Comparison of ENCODE assay signal across 30 cellular contexts in genomic region chr4:6321361-6321760, GRCh38.
"Had no signal": no experiment of that assay in that cellular context is flagged by ENCODE, and none has a peak within 500 bp of the region (broad histone marks: within the 10 kb centered on the region; RNA-seq: fewer than 3 reads in every experiment).

No MANE protein-coding gene starts in this region.

- H3K36me3 Mint-ChIP-seq: natural killer cell; neural progenitor cell; stimulated activated memory B cell treated with anti-CD40 and anti-IgM and Interleukin-4, amounts not matched to agents 10 μg/mL and 1 μg/mL and 100 μg/mL, for 72 hours; type B pancreatic cell had no signal

- H3K9ac ChIP-seq: neural progenitor cell, parathyroid adenoma had no signal

- H3K4me3 ChIP-seq: neural progenitor cell, ovary, psoas muscle, skin epidermis, smooth muscle cell, spleen, suprapubic skin, testis, tibial artery, transverse colon, upper lobe of right lung, uterus had no signal

- H3K27me3 ChIP-seq: neural progenitor cell, ovary, testis, transverse colon, upper lobe of right lung, uterus had no signal

- H3K9me3 Mint-ChIP-seq: natural killer cell; stimulated activated naive CD8-positive, alpha-beta T cell treated with anti-CD3 and anti-CD28 coated beads, Interleukin-15, amount 100 ng/mL, for 72 hours; type B pancreatic cell had no signal

- H3K9me3 ChIP-seq: ovary, psoas muscle, suprapubic skin, testis, transverse colon, upper lobe of right lung had no signal

- H3K4me1 ChIP-seq: parathyroid adenoma, psoas muscle, tibial artery, uterus had no signal

- DNase-seq: natural killer cell; occipital lobe; ovary; right cardiac atrium; spleen; stimulated activated CD4-positive, alpha-beta T cell treated with anti-CD3 and anti-CD28 coated beads, Interleukin-12 subunit alpha, Interleukin-12 subunit beta, amount 100 ng/mL, for 4 hours; stimulated activated CD4-positive, alpha-beta T cell treated with anti-CD3 and anti-CD28 coated beads, Interleukin-1b, Interleukin-23, amount 100 ng/mL, for 48 hours; stimulated activated CD4-positive, alpha-beta T cell treated with anti-CD3 and anti-CD28 coated beads, Interleukin-4, amount 100 ng/mL, for 1 hour; stimulated activated CD4-positive, alpha-beta T cell treated with anti-CD3 and anti-CD28 coated beads, Interleukin-4, amount 100 ng/mL, for 4 hours; stimulated activated CD8-positive, alpha-beta memory T cell treated with anti-CD3 and anti-CD28 coated beads, Interleukin-4, amount 100 ng/mL, for 48 hours; stimulated activated naive CD4-positive, alpha-beta T cell; stimulated activated naive CD8-positive, alpha-beta T cell treated with anti-CD3 and anti-CD28 coated beads, Interleukin-15, amount 100 ng/mL, for 72 hours; stimulated activated naive CD8-positive, alpha-beta T cell treated with anti-CD3 and anti-CD28 coated beads, Interleukin-15, Interleukin-2, amounts not matched to agents 100 U/mL and 50 U/mL, for 24 hours; substantia nigra; testis; tibial artery; transverse colon; upper lobe of right lung; uterus had no signal

- H3K4me2 ChIP-seq: neural progenitor cell, smooth muscle cell had no signal

- H3K4me1 Mint-ChIP-seq: nephron; stimulated activated memory B cell treated with anti-CD40 and anti-IgM and Interleukin-4, amounts not matched to agents 10 μg/mL and 1 μg/mL and 100 μg/mL, for 72 hours; stimulated activated naive CD8-positive, alpha-beta T cell treated with anti-CD3 and anti-CD28 coated beads, Interleukin-15, amount 100 ng/mL, for 72 hours had no signal

- H3K36me3 ChIP-seq: neural progenitor cell, ovary, spleen, suprapubic skin, tibial artery, transverse colon, upper lobe of right lung, uterus had no signal

- H3K27ac ChIP-seq: neural progenitor cell, ovary, parathyroid adenoma, psoas muscle, skin epidermis, spleen, suprapubic skin, testis, tibial artery, transverse colon, upper lobe of right lung, uterus had no signal

- H3K4me3 Mint-ChIP-seq: natural killer cell; nephron; neural progenitor cell; stimulated activated memory B cell treated with anti-CD40 and anti-IgM and Interleukin-4, amounts not matched to agents 10 μg/mL and 1 μg/mL and 100 μg/mL, for 72 hours; stimulated activated naive CD8-positive, alpha-beta T cell treated with anti-CD3 and anti-CD28 coated beads, Interleukin-15, amount 100 ng/mL, for 72 hours; type B pancreatic cell had no signal

- H3K27ac Mint-ChIP-seq: natural killer cell; nephron; neural progenitor cell; progenitor cell of endocrine pancreas; stimulated activated memory B cell treated with anti-CD40 and anti-IgM and Interleukin-4, amounts not matched to agents 10 μg/mL and 1 μg/mL and 100 μg/mL, for 72 hours; stimulated activated naive CD8-positive, alpha-beta T cell treated with anti-CD3 and anti-CD28 coated beads, Interleukin-15, amount 100 ng/mL, for 72 hours; type B pancreatic cell had no signal

- ATAC-seq: natural killer cell; psoas muscle; right cardiac atrium; sciatic nerve; stimulated activated memory B cell treated with anti-CD40 and anti-IgM and Interleukin-4, amounts not matched to agents 10 μg/mL and 1 μg/mL and 100 μg/mL, for 72 hours; stimulated activated naive CD8-positive, alpha-beta T cell treated with anti-CD3 and anti-CD28 coated beads, Interleukin-15, amount 100 ng/mL, for 72 hours; stimulated activated naive CD8-positive, alpha-beta T cell treated with anti-CD3 and anti-CD28 coated beads, Interleukin-15, Interleukin-2, amounts not matched to agents 100 U/mL and 50 U/mL, for 24 hours; upper lobe of right lung had no signal
